Comparison of ENCODE assay signal across 1 cellular context in the genomic region with DNA sequence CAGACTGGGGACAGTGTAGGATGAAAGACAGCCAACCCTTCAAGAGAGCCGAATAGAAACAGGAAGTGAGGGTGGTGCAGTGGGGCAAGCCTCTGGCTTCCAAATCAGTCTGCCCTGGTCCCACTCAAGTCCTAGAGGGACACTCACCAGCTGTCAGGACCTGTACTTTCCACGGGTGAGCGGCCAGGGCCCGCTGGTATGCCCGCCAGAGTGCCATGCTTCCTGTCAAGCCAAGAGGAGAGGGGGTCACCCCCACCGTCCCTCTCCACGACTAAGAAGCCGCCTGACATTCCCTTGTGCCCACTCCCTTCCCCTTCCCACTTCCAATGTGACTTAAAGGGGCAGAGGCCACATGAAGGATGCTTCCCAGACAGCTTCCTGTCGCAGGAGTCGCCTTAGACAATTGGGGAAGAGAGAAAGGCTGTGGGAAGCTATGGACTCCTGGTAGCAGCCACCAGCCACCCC.
A peak's percentile ranks its signal among the peaks of the same experiment; 100 is the strongest.
TF ChIP-seq lines count a peak whose summit lies in the region.

No MANE protein-coding gene starts in this region.

TF ChIP-seq in HepG2, 621 proteins besides CTCF, POLR2A, EP300 and RAD21 (continued from another document and continues in another):
- TF ChIP-seq, protein P1, sequence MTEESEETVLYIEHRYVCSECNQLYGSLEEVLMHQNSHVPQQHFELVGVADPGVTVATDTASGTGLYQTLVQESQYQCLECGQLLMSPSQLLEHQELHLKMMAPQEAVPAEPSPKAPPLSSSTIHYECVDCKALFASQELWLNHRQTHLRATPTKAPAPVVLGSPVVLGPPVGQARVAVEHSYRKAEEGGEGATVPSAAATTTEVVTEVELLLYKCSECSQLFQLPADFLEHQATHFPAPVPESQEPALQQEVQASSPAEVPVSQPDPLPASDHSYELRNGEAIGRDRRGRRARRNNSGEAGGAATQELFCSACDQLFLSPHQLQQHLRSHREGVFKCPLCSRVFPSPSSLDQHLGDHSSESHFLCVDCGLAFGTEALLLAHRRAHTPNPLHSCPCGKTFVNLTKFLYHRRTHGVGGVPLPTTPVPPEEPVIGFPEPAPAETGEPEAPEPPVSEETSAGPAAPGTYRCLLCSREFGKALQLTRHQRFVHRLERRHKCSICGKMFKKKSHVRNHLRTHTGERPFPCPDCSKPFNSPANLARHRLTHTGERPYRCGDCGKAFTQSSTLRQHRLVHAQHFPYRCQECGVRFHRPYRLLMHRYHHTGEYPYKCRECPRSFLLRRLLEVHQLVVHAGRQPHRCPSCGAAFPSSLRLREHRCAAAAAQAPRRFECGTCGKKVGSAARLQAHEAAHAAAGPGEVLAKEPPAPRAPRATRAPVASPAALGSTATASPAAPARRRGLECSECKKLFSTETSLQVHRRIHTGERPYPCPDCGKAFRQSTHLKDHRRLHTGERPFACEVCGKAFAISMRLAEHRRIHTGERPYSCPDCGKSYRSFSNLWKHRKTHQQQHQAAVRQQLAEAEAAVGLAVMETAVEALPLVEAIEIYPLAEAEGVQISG (CRISPR knock-in tag; IDR thresholded peaks at IDR 0.05), result no peak
- TF ChIP-seq NONO (IDR thresholded peaks at IDR 0.05), result no peak
- TF ChIP-seq NONO (CRISPR knock-in tag; conservative IDR thresholded peaks at IDR 0.05), result no peak
- no peak for TF ChIP-seq RBAK (CRISPR knock-in tag; IDR thresholded peaks at IDR 0.05)
- TF ChIP-seq ZNF451 (CRISPR knock-in tag; IDR thresholded peaks at IDR 0.05), result no peak
- TF ChIP-seq, protein P2, sequence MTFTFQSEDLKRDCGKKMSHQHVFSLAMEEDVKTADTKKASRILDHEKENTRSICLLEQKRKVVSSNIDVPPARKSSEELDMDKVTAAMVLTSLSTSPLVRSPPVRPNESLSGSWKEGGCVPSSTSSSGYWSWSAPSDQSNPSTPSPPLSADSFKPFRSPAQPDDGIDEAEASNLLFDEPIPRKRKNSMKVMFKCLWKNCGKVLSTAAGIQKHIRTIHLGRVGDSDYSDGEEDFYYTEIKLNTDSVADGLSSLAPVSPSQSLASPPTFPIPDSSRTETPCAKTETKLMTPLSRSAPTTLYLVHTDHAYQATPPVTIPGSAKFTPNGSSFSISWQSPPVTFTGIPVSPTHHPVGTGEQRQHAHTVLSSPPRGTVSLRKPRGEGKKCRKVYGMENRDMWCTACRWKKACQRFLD (CRISPR knock-in tag; IDR thresholded peaks at IDR 0.05; ENCODE audit: borderline replicate concordance), result no peak
- TF ChIP-seq, protein P3, sequence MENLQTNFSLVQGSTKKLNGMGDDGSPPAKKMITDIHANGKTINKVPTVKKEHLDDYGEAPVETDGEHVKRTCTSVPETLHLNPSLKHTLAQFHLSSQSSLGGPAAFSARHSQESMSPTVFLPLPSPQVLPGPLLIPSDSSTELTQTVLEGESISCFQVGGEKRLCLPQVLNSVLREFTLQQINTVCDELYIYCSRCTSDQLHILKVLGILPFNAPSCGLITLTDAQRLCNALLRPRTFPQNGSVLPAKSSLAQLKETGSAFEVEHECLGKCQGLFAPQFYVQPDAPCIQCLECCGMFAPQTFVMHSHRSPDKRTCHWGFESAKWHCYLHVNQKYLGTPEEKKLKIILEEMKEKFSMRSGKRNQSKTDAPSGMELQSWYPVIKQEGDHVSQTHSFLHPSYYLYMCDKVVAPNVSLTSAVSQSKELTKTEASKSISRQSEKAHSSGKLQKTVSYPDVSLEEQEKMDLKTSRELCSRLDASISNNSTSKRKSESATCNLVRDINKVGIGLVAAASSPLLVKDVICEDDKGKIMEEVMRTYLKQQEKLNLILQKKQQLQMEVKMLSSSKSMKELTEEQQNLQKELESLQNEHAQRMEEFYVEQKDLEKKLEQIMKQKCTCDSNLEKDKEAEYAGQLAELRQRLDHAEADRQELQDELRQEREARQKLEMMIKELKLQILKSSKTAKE (CRISPR knock-in tag; IDR thresholded peaks at IDR 0.05; ENCODE audit: borderline replicate concordance), result no peak
- no peak for TF ChIP-seq CCAR2 (optimal IDR thresholded peaks at IDR 0.05; ENCODE audit: low read depth, low read length)
- TF ChIP-seq TEAD3 (CRISPR knock-in tag; optimal IDR thresholded peaks at IDR 0.05; ENCODE audit: borderline replicate concordance), result peak; percentile 13
- TF ChIP-seq NKX3-1 (CRISPR knock-in tag; IDR thresholded peaks at IDR 0.05), result no peak
- peak; percentile 26 for TF ChIP-seq MED8 (CRISPR knock-in tag; IDR thresholded peaks at IDR 0.05; ENCODE audit: insufficient replicate concordance)
- TF ChIP-seq, protein P4, sequence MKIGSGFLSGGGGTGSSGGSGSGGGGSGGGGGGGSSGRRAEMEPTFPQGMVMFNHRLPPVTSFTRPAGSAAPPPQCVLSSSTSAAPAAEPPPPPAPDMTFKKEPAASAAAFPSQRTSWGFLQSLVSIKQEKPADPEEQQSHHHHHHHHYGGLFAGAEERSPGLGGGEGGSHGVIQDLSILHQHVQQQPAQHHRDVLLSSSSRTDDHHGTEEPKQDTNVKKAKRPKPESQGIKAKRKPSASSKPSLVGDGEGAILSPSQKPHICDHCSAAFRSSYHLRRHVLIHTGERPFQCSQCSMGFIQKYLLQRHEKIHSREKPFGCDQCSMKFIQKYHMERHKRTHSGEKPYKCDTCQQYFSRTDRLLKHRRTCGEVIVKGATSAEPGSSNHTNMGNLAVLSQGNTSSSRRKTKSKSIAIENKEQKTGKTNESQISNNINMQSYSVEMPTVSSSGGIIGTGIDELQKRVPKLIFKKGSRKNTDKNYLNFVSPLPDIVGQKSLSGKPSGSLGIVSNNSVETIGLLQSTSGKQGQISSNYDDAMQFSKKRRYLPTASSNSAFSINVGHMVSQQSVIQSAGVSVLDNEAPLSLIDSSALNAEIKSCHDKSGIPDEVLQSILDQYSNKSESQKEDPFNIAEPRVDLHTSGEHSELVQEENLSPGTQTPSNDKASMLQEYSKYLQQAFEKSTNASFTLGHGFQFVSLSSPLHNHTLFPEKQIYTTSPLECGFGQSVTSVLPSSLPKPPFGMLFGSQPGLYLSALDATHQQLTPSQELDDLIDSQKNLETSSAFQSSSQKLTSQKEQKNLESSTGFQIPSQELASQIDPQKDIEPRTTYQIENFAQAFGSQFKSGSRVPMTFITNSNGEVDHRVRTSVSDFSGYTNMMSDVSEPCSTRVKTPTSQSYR (CRISPR knock-in tag; IDR thresholded peaks at IDR 0.05; ENCODE audit: borderline replicate concordance), result no peak
- TF ChIP-seq ZNF83 (CRISPR knock-in tag; IDR thresholded peaks at IDR 0.05; ENCODE audit: borderline replicate concordance), result no peak
- no peak for TF ChIP-seq CBX1 (IDR thresholded peaks at IDR 0.05; ENCODE audit: low read depth)
- TF ChIP-seq SP1 (IDR thresholded peaks at IDR 0.05), result no peak
- no peak for TF ChIP-seq SP1 (CRISPR knock-in tag; IDR thresholded peaks at IDR 0.05)
- TF ChIP-seq ZNF432 (CRISPR knock-in tag; IDR thresholded peaks at IDR 0.05; ENCODE audit: borderline replicate concordance), result 0 out of 2 replicates have a peak, but pooled peaks have one; percentile 56
- TF ChIP-seq, protein P5, sequence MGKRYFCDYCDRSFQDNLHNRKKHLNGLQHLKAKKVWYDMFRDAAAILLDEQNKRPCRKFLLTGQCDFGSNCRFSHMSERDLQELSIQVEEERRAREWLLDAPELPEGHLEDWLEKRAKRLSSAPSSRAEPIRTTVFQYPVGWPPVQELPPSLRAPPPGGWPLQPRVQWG (CRISPR knock-in tag; IDR thresholded peaks at IDR 0.05; ENCODE audit: borderline replicate concordance, low read depth), result no peak
- no peak for TF ChIP-seq CEBPG (CRISPR knock-in tag; IDR thresholded peaks at IDR 0.05)
- TF ChIP-seq, protein P6, sequence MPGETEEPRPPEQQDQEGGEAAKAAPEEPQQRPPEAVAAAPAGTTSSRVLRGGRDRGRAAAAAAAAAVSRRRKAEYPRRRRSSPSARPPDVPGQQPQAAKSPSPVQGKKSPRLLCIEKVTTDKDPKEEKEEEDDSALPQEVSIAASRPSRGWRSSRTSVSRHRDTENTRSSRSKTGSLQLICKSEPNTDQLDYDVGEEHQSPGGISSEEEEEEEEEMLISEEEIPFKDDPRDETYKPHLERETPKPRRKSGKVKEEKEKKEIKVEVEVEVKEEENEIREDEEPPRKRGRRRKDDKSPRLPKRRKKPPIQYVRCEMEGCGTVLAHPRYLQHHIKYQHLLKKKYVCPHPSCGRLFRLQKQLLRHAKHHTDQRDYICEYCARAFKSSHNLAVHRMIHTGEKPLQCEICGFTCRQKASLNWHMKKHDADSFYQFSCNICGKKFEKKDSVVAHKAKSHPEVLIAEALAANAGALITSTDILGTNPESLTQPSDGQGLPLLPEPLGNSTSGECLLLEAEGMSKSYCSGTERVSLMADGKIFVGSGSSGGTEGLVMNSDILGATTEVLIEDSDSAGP (CRISPR knock-in tag; IDR thresholded peaks at IDR 0.05; ENCODE audit: borderline replicate concordance), result peak; percentile 95; the same call in 1 of the 2 replicates
- TF ChIP-seq, protein P7, sequence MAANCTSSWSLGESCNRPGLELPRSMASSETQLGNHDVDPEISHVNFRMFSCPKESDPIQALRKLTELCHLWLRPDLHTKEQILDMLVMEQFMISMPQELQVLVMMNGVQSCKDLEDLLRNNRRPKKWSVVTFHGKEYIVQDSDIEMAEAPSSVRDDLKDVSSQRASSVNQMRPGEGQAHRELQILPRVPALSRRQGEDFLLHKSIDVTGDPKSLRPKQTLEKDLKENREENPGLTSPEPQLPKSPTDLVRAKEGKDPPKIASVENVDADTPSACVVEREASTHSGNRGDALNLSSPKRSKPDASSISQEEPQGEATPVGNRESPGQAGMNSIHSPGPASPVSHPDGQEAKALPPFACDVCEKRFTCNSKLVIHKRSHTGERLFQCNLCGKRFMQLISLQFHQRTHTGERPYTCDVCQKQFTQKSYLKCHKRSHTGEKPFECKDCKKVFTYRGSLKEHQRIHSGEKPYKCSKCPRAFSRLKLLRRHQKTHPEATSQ (CRISPR knock-in tag; IDR thresholded peaks at IDR 0.05; ENCODE audit: borderline replicate concordance), result peak; percentile 32; the same call in 1 of the 2 replicates
- TF ChIP-seq, protein P8, sequence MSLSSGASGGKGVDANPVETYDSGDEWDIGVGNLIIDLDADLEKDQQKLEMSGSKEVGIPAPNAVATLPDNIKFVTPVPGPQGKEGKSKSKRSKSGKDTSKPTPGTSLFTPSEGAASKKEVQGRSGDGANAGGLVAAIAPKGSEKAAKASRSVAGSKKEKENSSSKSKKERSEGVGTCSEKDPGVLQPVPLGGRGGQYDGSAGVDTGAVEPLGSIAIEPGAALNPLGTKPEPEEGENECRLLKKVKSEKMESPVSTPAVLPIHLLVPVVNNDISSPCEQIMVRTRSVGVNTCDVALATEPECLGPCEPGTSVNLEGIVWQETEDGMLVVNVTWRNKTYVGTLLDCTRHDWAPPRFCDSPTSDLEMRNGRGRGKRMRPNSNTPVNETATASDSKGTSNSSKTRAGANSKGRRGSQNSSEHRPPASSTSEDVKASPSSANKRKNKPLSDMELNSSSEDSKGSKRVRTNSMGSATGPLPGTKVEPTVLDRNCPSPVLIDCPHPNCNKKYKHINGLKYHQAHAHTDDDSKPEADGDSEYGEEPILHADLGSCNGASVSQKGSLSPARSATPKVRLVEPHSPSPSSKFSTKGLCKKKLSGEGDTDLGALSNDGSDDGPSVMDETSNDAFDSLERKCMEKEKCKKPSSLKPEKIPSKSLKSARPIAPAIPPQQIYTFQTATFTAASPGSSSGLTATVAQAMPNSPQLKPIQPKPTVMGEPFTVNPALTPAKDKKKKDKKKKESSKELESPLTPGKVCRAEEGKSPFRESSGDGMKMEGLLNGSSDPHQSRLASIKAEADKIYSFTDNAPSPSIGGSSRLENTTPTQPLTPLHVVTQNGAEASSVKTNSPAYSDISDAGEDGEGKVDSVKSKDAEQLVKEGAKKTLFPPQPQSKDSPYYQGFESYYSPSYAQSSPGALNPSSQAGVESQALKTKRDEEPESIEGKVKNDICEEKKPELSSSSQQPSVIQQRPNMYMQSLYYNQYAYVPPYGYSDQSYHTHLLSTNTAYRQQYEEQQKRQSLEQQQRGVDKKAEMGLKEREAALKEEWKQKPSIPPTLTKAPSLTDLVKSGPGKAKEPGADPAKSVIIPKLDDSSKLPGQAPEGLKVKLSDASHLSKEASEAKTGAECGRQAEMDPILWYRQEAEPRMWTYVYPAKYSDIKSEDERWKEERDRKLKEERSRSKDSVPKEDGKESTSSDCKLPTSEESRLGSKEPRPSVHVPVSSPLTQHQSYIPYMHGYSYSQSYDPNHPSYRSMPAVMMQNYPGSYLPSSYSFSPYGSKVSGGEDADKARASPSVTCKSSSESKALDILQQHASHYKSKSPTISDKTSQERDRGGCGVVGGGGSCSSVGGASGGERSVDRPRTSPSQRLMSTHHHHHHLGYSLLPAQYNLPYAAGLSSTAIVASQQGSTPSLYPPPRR (CRISPR knock-in tag; IDR thresholded peaks at IDR 0.05; ENCODE audit: borderline replicate concordance), result no peak
- TF ChIP-seq, protein P9, sequence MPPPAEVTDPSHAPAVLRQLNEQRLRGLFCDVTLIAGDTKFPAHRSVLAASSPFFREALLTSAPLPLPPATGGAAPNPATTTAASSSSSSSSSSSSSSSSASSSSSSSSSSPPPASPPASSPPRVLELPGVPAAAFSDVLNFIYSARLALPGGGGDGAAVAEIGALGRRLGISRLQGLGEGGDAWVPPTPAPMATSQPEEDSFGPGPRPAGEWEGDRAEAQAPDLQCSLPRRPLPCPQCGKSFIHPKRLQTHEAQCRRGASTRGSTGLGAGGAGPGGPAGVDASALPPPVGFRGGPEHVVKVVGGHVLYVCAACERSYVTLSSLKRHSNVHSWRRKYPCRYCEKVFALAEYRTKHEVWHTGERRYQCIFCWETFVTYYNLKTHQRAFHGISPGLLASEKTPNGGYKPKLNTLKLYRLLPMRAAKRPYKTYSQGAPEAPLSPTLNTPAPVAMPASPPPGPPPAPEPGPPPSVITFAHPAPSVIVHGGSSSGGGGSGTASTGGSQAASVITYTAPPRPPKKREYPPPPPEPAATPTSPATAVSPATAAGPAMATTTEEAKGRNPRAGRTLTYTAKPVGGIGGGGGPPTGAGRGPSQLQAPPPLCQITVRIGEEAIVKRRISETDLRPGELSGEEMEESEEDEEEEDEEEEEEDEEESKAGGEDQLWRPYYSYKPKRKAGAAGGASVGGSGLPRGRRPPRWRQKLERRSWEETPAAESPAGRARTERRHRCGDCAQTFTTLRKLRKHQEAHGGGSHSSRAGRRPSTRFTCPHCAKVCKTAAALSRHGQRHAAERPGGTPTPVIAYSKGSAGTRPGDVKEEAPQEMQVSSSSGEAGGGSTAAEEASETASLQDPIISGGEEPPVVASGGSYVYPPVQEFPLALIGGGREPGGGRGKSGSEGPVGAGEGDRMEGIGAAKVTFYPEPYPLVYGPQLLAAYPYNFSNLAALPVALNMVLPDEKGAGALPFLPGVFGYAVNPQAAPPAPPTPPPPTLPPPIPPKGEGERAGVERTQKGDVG (CRISPR knock-in tag; IDR thresholded peaks at IDR 0.05; ENCODE audit: borderline replicate concordance), result 0 out of 2 replicates have a peak, but pooled peaks have one; percentile 2
- no peak for TF ChIP-seq ONECUT2 (CRISPR knock-in tag; IDR thresholded peaks at IDR 0.05)
- TF ChIP-seq, protein P10, sequence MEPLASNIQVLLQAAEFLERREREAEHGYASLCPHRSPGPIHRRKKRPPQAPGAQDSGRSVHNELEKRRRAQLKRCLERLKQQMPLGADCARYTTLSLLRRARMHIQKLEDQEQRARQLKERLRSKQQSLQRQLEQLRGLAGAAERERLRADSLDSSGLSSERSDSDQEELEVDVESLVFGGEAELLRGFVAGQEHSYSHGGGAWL (CRISPR knock-in tag; IDR thresholded peaks at IDR 0.05), result no peak
- no peak for TF ChIP-seq SMYD3 (CRISPR knock-in tag; IDR thresholded peaks at IDR 0.05)
- TF ChIP-seq, protein P11, sequence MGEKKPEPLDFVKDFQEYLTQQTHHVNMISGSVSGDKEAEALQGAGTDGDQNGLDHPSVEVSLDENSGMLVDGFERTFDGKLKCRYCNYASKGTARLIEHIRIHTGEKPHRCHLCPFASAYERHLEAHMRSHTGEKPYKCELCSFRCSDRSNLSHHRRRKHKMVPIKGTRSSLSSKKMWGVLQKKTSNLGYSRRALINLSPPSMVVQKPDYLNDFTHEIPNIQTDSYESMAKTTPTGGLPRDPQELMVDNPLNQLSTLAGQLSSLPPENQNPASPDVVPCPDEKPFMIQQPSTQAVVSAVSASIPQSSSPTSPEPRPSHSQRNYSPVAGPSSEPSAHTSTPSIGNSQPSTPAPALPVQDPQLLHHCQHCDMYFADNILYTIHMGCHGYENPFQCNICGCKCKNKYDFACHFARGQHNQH (CRISPR knock-in tag; IDR thresholded peaks at IDR 0.05), result no peak
- no peak for TF ChIP-seq MBNL3 (CRISPR knock-in tag; conservative IDR thresholded peaks at IDR 0.05)
- TF ChIP-seq NR2F1 (CRISPR knock-in tag; IDR thresholded peaks at IDR 0.05), result no peak
- no peak for TF ChIP-seq ZNF496 (CRISPR knock-in tag; IDR thresholded peaks at IDR 0.05; ENCODE audit: insufficient replicate concordance)
